Comparison of ENCODE assay signal across 19 cellular contexts in the genomic region with DNA sequence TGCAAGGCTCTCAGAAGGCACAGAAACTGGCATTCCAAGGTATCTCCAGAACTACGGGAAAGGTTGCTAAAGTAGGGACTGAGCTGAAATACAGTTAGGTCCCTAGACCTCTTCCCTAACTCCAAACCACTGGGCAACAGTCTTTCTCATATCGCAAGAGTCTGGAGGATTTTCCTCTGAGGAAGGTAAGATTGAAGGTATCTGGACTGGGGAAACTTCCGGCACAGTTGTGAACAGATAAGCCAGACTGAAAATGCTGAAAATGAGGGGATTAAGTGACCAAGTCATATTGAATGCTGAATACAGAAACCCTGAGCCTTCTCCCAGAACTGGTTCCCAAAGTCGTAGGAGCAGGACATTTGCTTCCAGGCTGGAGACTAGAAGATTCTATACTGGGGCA. TPM values are rescaled to one million over a fixed set of nuclear protein-coding genes. Genes with fewer than 3 reads are reported as not detected.
A peak's percentile ranks its signal among the peaks of the same experiment; 100 is the strongest.
DNase-seq lines count a peak whose midpoint lies in the region; ATAC-seq and TF ChIP-seq lines count a peak whose summit lies in the region.
"Had no signal": no experiment of that assay in that cellular context is flagged by ENCODE, and none has a peak within 500 bp of the region (broad histone marks: within the 10 kb centered on the region; RNA-seq: fewer than 3 reads in every experiment).

No MANE protein-coding gene starts in this region.

- no peak overlapping the region for H3K18ac ChIP-seq in trophoblast cell (ENCODE audit: low read length)

- H2BK12ac ChIP-seq in trophoblast cell (ENCODE audit: low read length) = peak overlapping the region; percentile 47

- peaks cover 15% of the 10 kb centered on the region for H3K79me2 ChIP-seq in trophoblast cell (ENCODE audit: control insufficient read depth, insufficient read depth, low read length, poor library complexity)

- no peak overlapping the region for H2BK5ac ChIP-seq in trophoblast cell (ENCODE audit: low read depth, low read length, poor library complexity)

- ATAC-seq in SK-N-SH treated with all-trans-retinoic acid at 6 μM for 48 hours = no peak
- ATAC-seq: GM12878, GM23338 had no signal

- DNase-seq in HuH-7.5 (ENCODE audit: low spot score) (peak; percentile 4), trophoblast cell (no peak), endothelial cell (ENCODE audit: low spot score) (no peak), hippocampal formation (lab: John Stamatoyannopoulos, UW) (no peak), GM19240 (ENCODE audit: insufficient read length, low spot score) (no peak)
- DNase-seq: CD4-positive, alpha-beta T cell; CD8-positive, alpha-beta memory T cell; DMS 273 treated with DMSO at 0.1 percent for 48 hours; DMS79; EL; GDM1 had no signal

- no peaks in the 10 kb centered on the region for H3K36me3 Mint-ChIP-seq in endothelial cell (ENCODE audit: low read depth, unreplicated experiment)
- H3K36me3 Mint-ChIP-seq: CD14-positive monocyte; CD8-positive, alpha-beta memory T cell had no signal

- no peak overlapping the region for H2BK120ac ChIP-seq in trophoblast cell (ENCODE audit: insufficient read depth, low read length, poor library complexity)

- H3K14ac ChIP-seq in trophoblast cell (ENCODE audit: low read length) = no peak overlapping the region

- WGBS in trophoblast cell (ENCODE audit: extremely low coverage, insufficient coverage, insufficient read length) = no CpG with 5 or more reads among the region's 4 CpGs

- H3K36me3 ChIP-seq in trophoblast cell (ENCODE audit: control insufficient read depth in 1 of 2, insufficient read depth in 2 of 2, low read length in 2 of 2) = peaks cover 0 to 2% of the 10 kb centered on the region in 2 experiments
- H3K36me3 ChIP-seq: BLaER1 treated with 17β-estradiol and CSF1 and Interleukin-3, amounts not matched to agents 10 nM and 100 nM; HAP-1 had no signal

- H3K27ac Mint-ChIP-seq in endothelial cell (ENCODE audit: unreplicated experiment) = no peak overlapping the region
- H3K27ac Mint-ChIP-seq: B cell; CD4-positive, alpha-beta T cell; GM23338 had no signal

- no peak overlapping the region for H4K8ac ChIP-seq in trophoblast cell (ENCODE audit: low read depth, low read length)

- H4K91ac ChIP-seq in trophoblast cell (ENCODE audit: low read depth, low read length) = no peak overlapping the region

- no peak overlapping the region for H3K4me3 Mint-ChIP-seq in endothelial cell (ENCODE audit: unreplicated experiment)
- H3K4me3 Mint-ChIP-seq: B cell; CD4-positive, alpha-beta T cell; GM23338 had no signal

- H3K4me3 ChIP-seq in trophoblast cell (ENCODE audit: low read depth, low read length) = no peak overlapping the region
- H3K4me3 ChIP-seq: BLaER1 treated with 17β-estradiol and CSF1 and Interleukin-3, amounts not matched to agents 10 nM and 100 nM; GM12878; GM23338; HAP-1 had no signal

- no peak overlapping the region for H2AK5ac ChIP-seq in trophoblast cell (ENCODE audit: low read length)

- peaks cover 30% of the 10 kb centered on the region for H3K79me1 ChIP-seq in trophoblast cell (ENCODE audit: low read length)

- no peak overlapping the region for H3K4me2 ChIP-seq in trophoblast cell (ENCODE audit: low read length)
- H3K4me2 ChIP-seq: BLaER1 treated with 17β-estradiol and CSF1 and Interleukin-3, amounts not matched to agents 10 nM and 100 nM; GM23338 had no signal

- no peak overlapping the region for H2AFZ ChIP-seq in trophoblast cell (ENCODE audit: insufficient read depth, low read length, poor library complexity)
- H2AFZ ChIP-seq: GM23338 had no signal

- H3K9me3 Mint-ChIP-seq in endothelial cell (ENCODE audit: unreplicated experiment) = no peaks in the 10 kb centered on the region
- H3K9me3 Mint-ChIP-seq: CD4-positive, alpha-beta T cell; CD8-positive, alpha-beta memory T cell; GM23338 had no signal

- H4K12ac ChIP-seq in trophoblast cell (ENCODE audit: low read depth, low read length) = no peak overlapping the region

- no peak for TF ChIP-seq CTCF in endothelial cell (IDR thresholded peaks at IDR 0.05; ENCODE audit: unreplicated experiment)

- no peak overlapping the region for H3K23ac ChIP-seq in trophoblast cell (ENCODE audit: low read length)

- H3K9ac ChIP-seq in trophoblast cell (ENCODE audit: low read length) = no peak overlapping the region
- H3K9ac ChIP-seq: BLaER1 treated with 17β-estradiol and CSF1 and Interleukin-3, amounts not matched to agents 10 nM and 100 nM had no signal

- no peak overlapping the region for H3K4ac ChIP-seq in trophoblast cell (ENCODE audit: low read depth, low read length)

- H3K9me3 ChIP-seq in trophoblast cell (ENCODE audit: insufficient read depth, low read depth, low read length) = no peaks in the 10 kb centered on the region
- H3K9me3 ChIP-seq: BLaER1 treated with 17β-estradiol and CSF1 and Interleukin-3, amounts not matched to agents 10 nM and 100 nM; HAP-1 had no signal

- peaks cover 19% of the 10 kb centered on the region for H3K27me3 Mint-ChIP-seq in endothelial cell (ENCODE audit: unreplicated experiment)

- peaks cover 14 to 21% of the 10 kb centered on the region in 2 experiments for H3K4me1 ChIP-seq in trophoblast cell (ENCODE audit: control insufficient read depth in 1 of 2, insufficient read depth in 2 of 2, low read length in 2 of 2)

- H3K4me1 Mint-ChIP-seq in endothelial cell (ENCODE audit: unreplicated experiment) = peaks cover 15% of the 10 kb centered on the region

- no peaks in the 10 kb centered on the region for H3K27me3 ChIP-seq in trophoblast cell (ENCODE audit: insufficient read depth, low read length)

- H3K27ac ChIP-seq in trophoblast cell (ENCODE audit: low read depth, low read length) = no peak overlapping the region
- H3K27ac ChIP-seq: BLaER1 treated with 17β-estradiol and CSF1 and Interleukin-3, amounts not matched to agents 10 nM and 100 nM had no signal

TF ChIP-seq in SK-N-SH treated with all-trans-retinoic acid at 6 μM for 48 hours, 23 proteins besides CTCF, POLR2A, EP300 and RAD21:
- TF ChIP-seq ZFP30 (CRISPR knock-in tag; IDR thresholded peaks at IDR 0.05) (no peak), ZC3H10 (CRISPR knock-in tag; IDR thresholded peaks at IDR 0.05) (no peak)
- TF ChIP-seq, protein P1, sequence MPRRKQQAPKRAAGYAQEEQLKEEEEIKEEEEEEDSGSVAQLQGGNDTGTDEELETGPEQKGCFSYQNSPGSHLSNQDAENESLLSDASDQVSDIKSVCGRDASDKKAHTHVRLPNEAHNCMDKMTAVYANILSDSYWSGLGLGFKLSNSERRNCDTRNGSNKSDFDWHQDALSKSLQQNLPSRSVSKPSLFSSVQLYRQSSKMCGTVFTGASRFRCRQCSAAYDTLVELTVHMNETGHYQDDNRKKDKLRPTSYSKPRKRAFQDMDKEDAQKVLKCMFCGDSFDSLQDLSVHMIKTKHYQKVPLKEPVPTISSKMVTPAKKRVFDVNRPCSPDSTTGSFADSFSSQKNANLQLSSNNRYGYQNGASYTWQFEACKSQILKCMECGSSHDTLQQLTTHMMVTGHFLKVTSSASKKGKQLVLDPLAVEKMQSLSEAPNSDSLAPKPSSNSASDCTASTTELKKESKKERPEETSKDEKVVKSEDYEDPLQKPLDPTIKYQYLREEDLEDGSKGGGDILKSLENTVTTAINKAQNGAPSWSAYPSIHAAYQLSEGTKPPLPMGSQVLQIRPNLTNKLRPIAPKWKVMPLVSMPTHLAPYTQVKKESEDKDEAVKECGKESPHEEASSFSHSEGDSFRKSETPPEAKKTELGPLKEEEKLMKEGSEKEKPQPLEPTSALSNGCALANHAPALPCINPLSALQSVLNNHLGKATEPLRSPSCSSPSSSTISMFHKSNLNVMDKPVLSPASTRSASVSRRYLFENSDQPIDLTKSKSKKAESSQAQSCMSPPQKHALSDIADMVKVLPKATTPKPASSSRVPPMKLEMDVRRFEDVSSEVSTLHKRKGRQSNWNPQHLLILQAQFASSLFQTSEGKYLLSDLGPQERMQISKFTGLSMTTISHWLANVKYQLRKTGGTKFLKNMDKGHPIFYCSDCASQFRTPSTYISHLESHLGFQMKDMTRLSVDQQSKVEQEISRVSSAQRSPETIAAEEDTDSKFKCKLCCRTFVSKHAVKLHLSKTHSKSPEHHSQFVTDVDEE (CRISPR knock-in tag; IDR thresholded peaks at IDR 0.05) = 0 out of 2 replicates have a peak, but pooled peaks have one; percentile 10
TF ChIP-seq in SK-N-SH treated with all-trans-retinoic acid at 6 μM for 48 hours: peak in this region for 1.

RNA-seq across cellular contexts. Expression of a gene that starts 2.7 kb away (rescaled TPM):
- polyA plus RNA-seq in trophoblast cell (2013) = 34.4 and 34.6 TPM in 2 replicates
- total RNA-seq in endothelial cell (ENCODE audit: unreplicated experiment) = 10.8 TPM
- total RNA-seq: GM12878 had no signal
- polyA plus RNA-seq: AG04450, CD14-positive monocyte, GM12878 had no signal

RNA-seq across cellular contexts. Expression of a gene that starts 20.5 kb away (rescaled TPM):
- polyA plus RNA-seq in trophoblast cell (2013) = 35.4 and 35.8 TPM in 2 replicates
- total RNA-seq in endothelial cell (ENCODE audit: unreplicated experiment) = 42.8 TPM

RNA-seq across cellular contexts. Expression of a gene that starts 45.6 kb away (rescaled TPM):
- 11.8 and 12.6 TPM in 2 replicates for polyA plus RNA-seq in trophoblast cell (2013)
- total RNA-seq in endothelial cell (ENCODE audit: unreplicated experiment) = 7.5 TPM
